Comparison of ENCODE assay signal across 8 cellular contexts in the genomic region with DNA sequence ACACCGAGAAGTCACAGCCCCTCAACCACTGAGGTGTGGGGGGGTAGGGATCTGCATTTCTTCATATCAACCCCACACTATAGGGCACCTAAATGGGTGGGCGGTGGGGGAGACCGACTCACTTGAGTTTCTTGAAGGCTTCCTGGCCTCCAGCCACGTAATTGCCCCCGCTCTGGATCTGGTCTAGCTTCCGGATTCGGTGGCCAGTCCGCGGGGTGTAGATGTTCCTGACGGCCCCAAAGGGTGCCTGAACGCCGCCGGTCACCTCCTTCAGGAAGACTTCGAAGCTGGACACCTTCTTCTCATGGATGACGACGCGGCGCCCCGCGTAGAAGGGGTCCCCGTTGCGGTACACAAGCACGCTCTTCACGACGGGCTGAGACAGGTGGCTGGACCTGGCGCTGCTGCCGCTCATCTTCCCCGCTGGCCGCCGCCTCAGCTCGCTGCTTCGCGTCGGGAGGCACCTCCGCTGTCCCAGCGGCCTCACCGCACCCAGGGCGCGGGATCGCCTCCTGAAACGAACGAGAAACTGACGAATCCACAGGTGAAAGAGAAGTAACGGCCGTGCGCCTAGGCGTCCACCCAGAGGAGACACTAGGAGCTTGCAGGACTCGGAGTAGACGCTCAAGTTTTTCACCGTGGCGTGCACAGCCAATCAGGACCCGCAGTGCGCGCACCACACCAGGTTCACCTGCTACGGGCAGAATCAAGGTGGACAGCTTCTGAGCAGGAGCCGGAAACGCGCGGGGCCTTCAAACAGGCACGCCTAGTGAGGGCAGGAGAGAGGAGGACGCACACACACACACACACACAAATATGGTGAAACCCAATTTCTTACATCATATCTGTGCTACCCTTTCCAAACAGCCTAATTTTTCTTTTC. TPM values are rescaled to one million over a fixed set of nuclear protein-coding genes. Genes with fewer than 3 reads are reported as not detected.
DNase-seq lines count a peak whose midpoint lies in the region; ATAC-seq and TF ChIP-seq lines count a peak whose summit lies in the region.

A gene (minus strand): TSS at position 724 of the 883 bp plus-strand sequence. CDS start 309 bp downstream, at position 415.

- H3K79me1 ChIP-seq in IMR-90 (ENCODE audit: low read depth in 1 of 2, low read length in 2 of 2): no peaks in the 10 kb centered on the region

- H2BK15ac ChIP-seq in IMR-90 (ENCODE audit: low read depth, low read length): no peak within 1 kb of the TSS

- peaks cover 15% of the 10 kb centered on the region for H3K4me1 Mint-ChIP-seq in activated CD8-positive, alpha-beta T cell treated with anti-CD3 and anti-CD28 coated beads for 36 hours (ENCODE audit: low read depth)

- no peak within 1 kb of the TSS for H2AK5ac ChIP-seq in IMR-90 (ENCODE audit: low read depth, low read length)

- POLR2A ChIA-PET in IMR-90 (lab: Charles Lee; ENCODE audit: unreplicated experiment): interaction anchor here (0.6 kb wide), 1 partner anchor 77 kb away, joined by 4 read pairs; no protein-coding TSS in a partner anchor
- POLR2A ChIA-PET in activated CD8-positive, alpha-beta T cell treated with anti-CD3 and anti-CD28 coated beads for 36 hours (lab: Charles Lee): interaction anchor here (0.9 kb wide), 1 partner anchor 72 kb away, joined by 3 read pairs; no protein-coding TSS in a partner anchor

- WGBS in IMR-90 (ENCODE audit: extremely low coverage in 2 of 2, insufficient read length in 1 of 2), 2 experiments: 14% methylated on average over 39 of the region's 61 CpGs; no CpG with 5 or more reads in 1 of the 2 experiments
- 16% methylated on average over 61 of the region's 61 CpGs for WGBS in thymus

- H2BK120ac ChIP-seq in IMR-90 (ENCODE audit: low read depth, low read length): no peak within 1 kb of the TSS

- no peak within 1 kb of the TSS for H3K4ac ChIP-seq in IMR-90 (ENCODE audit: low read depth, low read length)

- H4K8ac ChIP-seq in IMR-90 (ENCODE audit: low read depth in 2 of 2, low read length in 2 of 2): no peak within 1 kb of the TSS

- no peaks in the 10 kb centered on the region for H3K9me1 ChIP-seq in IMR-90 (ENCODE audit: insufficient read depth, low read length)

- dilution Hi-C loops in IMR-90 (cut with HindIII; ENCODE audit: low sequenced_read_pairs, unreplicated experiment): no loop called here

- TF ChIP-seq CTCF in IMR-90 (conservative IDR thresholded peaks at IDR 0.05; ENCODE audit: low read depth, low read length): no peak
- TF ChIP-seq CTCF in activated CD8-positive, alpha-beta T cell treated with anti-CD3 and anti-CD28 coated beads for 36 hours (IDR thresholded peaks at IDR 0.05): no peak
- TF ChIP-seq CTCF in GM10266 (IDR thresholded peaks at IDR 0.05; ENCODE audit: control insufficient read depth, insufficient read depth, low read depth, missing control alignments): no peak

- no peak within 1 kb of the TSS for H3K18ac ChIP-seq in IMR-90 (ENCODE audit: low read depth, low read length)

- H2AK9ac ChIP-seq in IMR-90 (replicated peaks; ENCODE audit: low read depth, low read length, poor library complexity): no peak within 1 kb of the TSS

- H3K9me3 Mint-ChIP-seq in activated CD8-positive, alpha-beta T cell treated with anti-CD3 and anti-CD28 coated beads for 36 hours: no peaks in the 10 kb centered on the region

- no peak within 1 kb of the TSS for H3K27ac ChIP-seq in IMR-90 (ENCODE audit: insufficient read depth, low read length)
- no peak within 1 kb of the TSS for H3K27ac ChIP-seq in thymus (ENCODE audit: low read depth)

- no peak within 1 kb of the TSS for H2BK5ac ChIP-seq in IMR-90 (ENCODE audit: low read depth, low read length, poor library complexity, severe bottlenecking)

- no peak within 1 kb of the TSS for H3K27ac Mint-ChIP-seq in activated CD8-positive, alpha-beta T cell treated with anti-CD3 and anti-CD28 coated beads for 36 hours

- H3K4me2 ChIP-seq in IMR-90 (ENCODE audit: low read depth, low read length): peak within 1 kb of the TSS; percentile 92

- H3K4me1 ChIP-seq in IMR-90 (ENCODE audit: control insufficient read depth, insufficient read depth, low read length): peaks cover 4% of the 10 kb centered on the region; the same call in 1 of the 2 replicates
- H3K4me1 ChIP-seq in endocrine pancreas (ENCODE audit: control insufficient read depth, insufficient read depth, low read length): peaks cover 8% of the 10 kb centered on the region
- peaks cover 5% of the 10 kb centered on the region for H3K4me1 ChIP-seq in thymus (ENCODE audit: control insufficient read depth, insufficient read depth, low read length)

- no peak within 1 kb of the TSS for H4K5ac ChIP-seq in IMR-90 (ENCODE audit: low read depth, low read length)

- H3K36me3 ChIP-seq in IMR-90 (ENCODE audit: control insufficient read depth, insufficient read depth, low read length) (no peaks in the 10 kb centered on the region), endocrine pancreas (ENCODE audit: control insufficient read depth, insufficient read depth, low read length) (no peaks in the 10 kb centered on the region), thymus (ENCODE audit: control insufficient read depth, insufficient read depth) (no peaks in the 10 kb centered on the region)

- H3K36me3 Mint-ChIP-seq in activated CD8-positive, alpha-beta T cell treated with anti-CD3 and anti-CD28 coated beads for 36 hours (ENCODE audit: low read depth): no peaks in the 10 kb centered on the region

- no peak within 1 kb of the TSS for H3K56ac ChIP-seq in IMR-90 (ENCODE audit: extremely low read depth, insufficient read depth, low read length)

- H3K9ac ChIP-seq in IMR-90 (ENCODE audit: low read depth, low read length): no peak within 1 kb of the TSS
- peak within 1 kb of the TSS; percentile 60 for H3K9ac ChIP-seq in endocrine pancreas (ENCODE audit: control insufficient read depth, insufficient read depth, low read length)

- no peaks in the 10 kb centered on the region for H4K20me1 ChIP-seq in IMR-90 (ENCODE audit: insufficient read depth, low read length)

- ATAC-seq in IMR-90 (ENCODE audit: low read depth) (no peak), GM18873 (IDR thresholded peaks at IDR 0.05; ENCODE audit: low FRiP score, unreplicated experiment) (no peak)
- ATAC-seq in activated CD8-positive, alpha-beta T cell treated with anti-CD3 and anti-CD28 coated beads for 36 hours: peak; percentile 35

- H3K27me3 Mint-ChIP-seq in activated CD8-positive, alpha-beta T cell treated with anti-CD3 and anti-CD28 coated beads for 36 hours: peaks cover 14% of the 10 kb centered on the region

- H3K9me3 ChIP-seq in IMR-90 (ENCODE audit: control insufficient read depth, insufficient read depth, low read length) (no peaks in the 10 kb centered on the region), endocrine pancreas (ENCODE audit: control insufficient read depth, low read length) (no peaks in the 10 kb centered on the region), thymus (ENCODE audit: control insufficient read depth) (no peaks in the 10 kb centered on the region)

- DNase-seq in IMR-90: no peak
- peak; percentile 49 for DNase-seq in activated CD8-positive, alpha-beta T cell treated with anti-CD3 and anti-CD28 coated beads for 36 hours
- peak; percentile 7 for DNase-seq in myocyte (ENCODE audit: low read depth)
- DNase-seq in GM10266 (ENCODE audit: extremely low spot score): no peak
- no peak for DNase-seq in NCI-H2171 (lab: John Stamatoyannopoulos, UW)

- CTCF ChIA-PET in IMR-90 (lab: Yijun Ruan, JAX): interaction anchor here (0.5 kb wide), 1 partner anchor 1623 kb away, joined by 3 read pairs; no protein-coding TSS in a partner anchor
- CTCF ChIA-PET in activated CD8-positive, alpha-beta T cell treated with anti-CD3 and anti-CD28 coated beads for 36 hours (lab: Charles Lee): interaction anchor here (1.4 to 2.9 kb wide), 2 partner anchors 73 to 74 kb away, joined by 4 to 13 read pairs; no protein-coding TSS in a partner anchor

- peak within 1 kb of the TSS; percentile 86 for H2AFZ ChIP-seq in IMR-90 (replicated peaks; ENCODE audit: low read length, poor library complexity)

- peaks cover 18% of the 10 kb centered on the region for H3K27me3 ChIP-seq in IMR-90 (ENCODE audit: control insufficient read depth, insufficient read depth, low read length)
- no peaks in the 10 kb centered on the region for H3K27me3 ChIP-seq in endocrine pancreas (ENCODE audit: control insufficient read depth, insufficient read depth, low read length)
- peaks cover 25% of the 10 kb centered on the region for H3K27me3 ChIP-seq in thymus (ENCODE audit: control insufficient read depth, insufficient read depth)

- peak within 1 kb of the TSS; percentile 63 for H3K4me3 Mint-ChIP-seq in activated CD8-positive, alpha-beta T cell treated with anti-CD3 and anti-CD28 coated beads for 36 hours

- H2BK20ac ChIP-seq in IMR-90 (ENCODE audit: low read depth, low read length): no peak within 1 kb of the TSS

- no peak for TF ChIP-seq RAD21 in IMR-90 (IDR thresholded peaks at IDR 0.05; ENCODE audit: low read length)

- H3K23ac ChIP-seq in IMR-90 (ENCODE audit: low read depth, low read length): no peak within 1 kb of the TSS

- in situ Hi-C loops in IMR-90 (cut with MboI; ENCODE audit: low sequenced_read_pairs): no loop called here

- TF ChIP-seq POLR2A in IMR-90 (IDR thresholded peaks at IDR 0.05; ENCODE audit: low read depth, low read length): no peak

- intact Hi-C loops in IMR-90 (cut with micrococcal nuclease): no loop called here
- intact Hi-C loops in activated CD8-positive, alpha-beta T cell treated with anti-CD3 and anti-CD28 coated beads for 36 hours (cut with micrococcal nuclease): no loop called here

- no peak within 1 kb of the TSS for H4K91ac ChIP-seq in IMR-90 (ENCODE audit: insufficient read depth, low read depth, low read length)

- no peak within 1 kb of the TSS for H3K14ac ChIP-seq in IMR-90 (replicated peaks; ENCODE audit: low read depth, low read length)

- H3K4me3 ChIP-seq in IMR-90 (ENCODE audit: insufficient read depth, low read depth, low read length): peak within 1 kb of the TSS; percentile 34; the same call in 1 of the 2 replicates
- peak within 1 kb of the TSS; percentile 68 for H3K4me3 ChIP-seq in endocrine pancreas (ENCODE audit: control insufficient read depth, insufficient read depth, low read length)
- H3K4me3 ChIP-seq in thymus (ENCODE audit: low read length): peak within 1 kb of the TSS; percentile 27

- no TSS peak for BruUV-seq in IMR-90 (replicated peaks; lab: Mats Ljungman, UMichigan)

TF ChIP-seq in IMR-90, 13 proteins besides CTCF, POLR2A, EP300 and RAD21 (continues in another document):
- TF ChIP-seq MAZ (IDR thresholded peaks at IDR 0.05; ENCODE audit: borderline replicate concordance, low read depth, low read length) (no peak), CEBPB (IDR thresholded peaks at IDR 0.05; ENCODE audit: low read depth, low read length) (no peak), NFE2L2 (IDR thresholded peaks at IDR 0.05; ENCODE audit: low read depth, low read length) (no peak)

RNA-seq across cellular contexts. Expression of the gene that starts here (rescaled TPM):
- total RNA-seq in IMR-90 (2012; rRNA removed) (not detected in 2 replicates), myocyte (0.08 and 0.21 TPM in 2 replicates)
- polyA plus RNA-seq in IMR-90 (2012; rRNA removed) (not detected in 2 replicates), thymus (0.25 TPM)
- not detected in 2 replicates for polyA plus RNA-seq in IMR-90 (2012; cell fraction: cytosol; rRNA removed)
- not detected in 2 replicates for polyA plus RNA-seq in IMR-90 (2012; cell fraction: nucleus; rRNA removed; ENCODE audit: low replicate concordance)
- not detected for total RNA-seq in activated CD8-positive, alpha-beta T cell treated with anti-CD3 and anti-CD28 coated beads for 36 hours
- 0.14 TPM for polyA plus RNA-seq in myocyte (2012)

Comparison
In these comparisons a context has a peak if more than half of its experiments do, and no peak if none do; other contexts are left out.
1. Peak in DNase-seq and ATAC-seq in activated CD8-positive, alpha-beta T cell treated with anti-CD3 and anti-CD28 coated beads for 36 hours; RNA of the gene not detected or under 1 TPM.
2. Peak in DNase-seq in myocyte; RNA of the gene not detected or under 1 TPM.